In genomic region chrX:48560056-48560455, GRCh38 we compare ENCODE assay signal across 28 cellular contexts.
"Had no signal": no experiment of that assay in that cellular context is flagged by ENCODE, and none has a peak within 500 bp of the region (broad histone marks: within the 10 kb centered on the region; RNA-seq: fewer than 3 reads in every experiment).

No MANE protein-coding gene starts in this region.

- H3K27ac ChIP-seq: left lung, lower lobe of right lung, neural progenitor cell, neutrophil, ovary, right atrium auricular region, right lobe of liver, skin epidermis, tibial nerve, uterus had no signal

- H3K4me3 Mint-ChIP-seq: immature natural killer cell; mesothelial cell of epicardium; naive B cell; natural killer cell; nephron progenitor cell; neural progenitor cell; stimulated activated naive CD8-positive, alpha-beta T cell treated with anti-CD3 and anti-CD28 coated beads, Interleukin-15, amount 100 ng/mL, for 72 hours; type B pancreatic cell had no signal

- ATAC-seq: left colon; left lung; lower lobe of right lung; natural killer cell; stimulated activated naive CD8-positive, alpha-beta T cell treated with anti-CD3 and anti-CD28 coated beads, Interleukin-15, amount 100 ng/mL, for 72 hours had no signal

- DNase-seq: hypothalamus; immature natural killer cell; kidney; left colon; left lung; lower lobe of right lung; mesendoderm; naive B cell; natural killer cell; nephron progenitor cell; right lobe of liver; stimulated activated CD4-positive, alpha-beta T cell treated with anti-CD3 and anti-CD28 coated beads, Interleukin-12 subunit alpha, Interleukin-12 subunit beta, amount 100 ng/mL, for 4 hours; stimulated activated CD4-positive, alpha-beta T cell treated with anti-CD3 and anti-CD28 coated beads, Interleukin-15, amount 100 ng/mL, for 24 hours; stimulated activated CD4-positive, alpha-beta T cell treated with anti-CD3 and anti-CD28 coated beads, Interleukin-2, amount 100 ng/mL, for 24 hours; stimulated activated CD4-positive, alpha-beta T cell treated with anti-CD3 and anti-CD28 coated beads, Interleukin-4, amount 100 ng/mL, for 1 hour; stimulated activated naive CD4-positive, alpha-beta T cell treated with Interleukin-2 at 50 U/mL for 16 hours; stimulated activated naive CD8-positive, alpha-beta T cell treated with anti-CD3 and anti-CD28 coated beads, Interleukin-15, amount 100 ng/mL, for 72 hours; substantia nigra; uterus had no signal

- H3K36me3 Mint-ChIP-seq: natural killer cell, type B pancreatic cell had no signal

- H3K27me3 Mint-ChIP-seq: naive B cell; progenitor cell of endocrine pancreas; stimulated activated naive CD8-positive, alpha-beta T cell treated with anti-CD3 and anti-CD28 coated beads, Interleukin-15, amount 100 ng/mL, for 72 hours; type B pancreatic cell had no signal

- H3K4me1 Mint-ChIP-seq: immature natural killer cell; nephron progenitor cell; neural progenitor cell; stimulated activated naive CD8-positive, alpha-beta T cell treated with anti-CD3 and anti-CD28 coated beads, Interleukin-15, amount 100 ng/mL, for 72 hours had no signal

- H3K9me3 Mint-ChIP-seq: immature natural killer cell; natural killer cell; stimulated activated naive CD8-positive, alpha-beta T cell treated with anti-CD3 and anti-CD28 coated beads, Interleukin-15, amount 100 ng/mL, for 72 hours; type B pancreatic cell had no signal

- H3K27ac Mint-ChIP-seq: immature natural killer cell; mesothelial cell of epicardium; natural killer cell; nephron progenitor cell; neural progenitor cell; progenitor cell of endocrine pancreas; stimulated activated naive CD8-positive, alpha-beta T cell treated with anti-CD3 and anti-CD28 coated beads, Interleukin-15, amount 100 ng/mL, for 72 hours; type B pancreatic cell had no signal
